Comparison of ENCODE assay signal across 13 cellular contexts in the genomic region with DNA sequence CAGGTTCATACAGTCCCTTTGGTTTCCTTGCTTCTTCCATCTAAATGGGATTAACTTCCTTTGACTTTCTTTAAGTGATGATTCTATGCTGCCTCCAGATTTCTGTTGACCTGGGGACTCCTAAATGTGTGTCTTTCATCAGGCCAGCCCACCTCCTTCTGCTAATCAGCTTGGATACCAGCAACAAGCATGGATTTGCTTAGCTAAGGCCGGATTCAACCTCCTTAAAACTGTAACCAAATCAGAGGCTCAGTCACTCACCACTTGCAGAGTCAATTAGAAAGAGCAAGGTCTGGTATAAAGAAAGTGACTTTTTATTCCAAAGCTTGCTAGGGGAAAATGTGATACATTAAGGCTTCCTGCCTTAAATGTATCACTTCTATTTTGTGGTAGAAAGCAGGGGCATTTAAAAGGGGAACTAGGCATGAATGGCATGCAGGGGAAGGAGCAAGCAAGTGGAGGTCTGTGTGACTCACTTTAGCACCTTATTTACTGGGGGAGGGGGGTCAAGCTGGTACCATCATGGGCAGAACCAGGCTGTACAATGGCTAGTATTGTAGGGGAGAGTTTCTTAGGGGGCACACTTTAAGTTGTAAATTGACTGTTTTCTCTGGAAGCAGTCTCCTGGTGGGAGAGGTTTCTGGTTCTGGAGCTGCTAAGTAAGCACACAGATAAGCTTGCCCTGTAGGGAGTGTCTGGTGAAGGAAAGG.
DNase-seq lines count a peak whose midpoint lies in the region; ATAC-seq and TF ChIP-seq lines count a peak whose summit lies in the region.
"Had no signal": no experiment of that assay in that cellular context is flagged by ENCODE, and none has a peak within 500 bp of the region (broad histone marks: within the 10 kb centered on the region; RNA-seq: fewer than 3 reads in every experiment).

No MANE protein-coding gene starts in this region.

- no peak overlapping the region for H3K4me2 ChIP-seq in mammary epithelial cell (ENCODE audit: insufficient read depth, low read depth, low read length)

- H3K4me3 ChIP-seq in NT2/D1 (ENCODE audit: insufficient read length, low read depth) (no peak overlapping the region), iPS DF 6.9 (ENCODE audit: low read length) (no peak overlapping the region), esophagus muscularis mucosa (no peak overlapping the region), mammary epithelial cell (replicated peaks in 1 of 3; ENCODE audit: insufficient read depth in 1 of 3, low read depth in 2 of 3, low read length in 3 of 3) (no peak overlapping the region)
- H3K4me3 ChIP-seq: SJCRH30 had no signal

- no peak for TF ChIP-seq POLR2A in esophagus muscularis mucosa (IDR thresholded peaks at IDR 0.05; ENCODE audit: low read depth)

- H3K79me2 ChIP-seq in mammary epithelial cell (ENCODE audit: insufficient read depth, low read length), result no peaks in the 10 kb centered on the region

- dilution Hi-C loops in mammary epithelial cell (cut with HindIII; ENCODE audit: low sequenced_read_pairs), result no loop called here

- no peak overlapping the region for H2AFZ ChIP-seq in mammary epithelial cell (ENCODE audit: low read depth, low read length)

- TF ChIP-seq CTCF in esophagus muscularis mucosa (IDR thresholded peaks at IDR 0.05) (no peak), mammary epithelial cell (conservative IDR thresholded peaks at IDR 0.05 in 1 of 2, IDR thresholded peaks at IDR 0.05 in 1 of 2; ENCODE audit: extremely low read depth in 1 of 2, insufficient read depth in 1 of 2, low read depth in 1 of 2, low read length in 2 of 2) (no peak)

- H3K27me3 ChIP-seq in NT2/D1 (ENCODE audit: insufficient read depth, insufficient read length) (no peaks in the 10 kb centered on the region), iPS DF 6.9 (ENCODE audit: control insufficient read depth, insufficient read depth, low read length) (no peaks in the 10 kb centered on the region), esophagus muscularis mucosa (no peaks in the 10 kb centered on the region), mammary epithelial cell (ENCODE audit: insufficient read depth, low read length) (no peaks in the 10 kb centered on the region)
- H3K27me3 ChIP-seq: SJCRH30 had no signal

- H3K27ac ChIP-seq in iPS DF 6.9 (ENCODE audit: low read length) (peak overlapping the region; percentile 26), esophagus muscularis mucosa (replicated peaks in 1 of 4) (no peak overlapping the region), mammary epithelial cell (ENCODE audit: insufficient read depth, low read depth, low read length) (no peak overlapping the region)
- H3K27ac ChIP-seq: SJCRH30 had no signal

- no peaks in the 10 kb centered on the region for H3K36me3 ChIP-seq in NT2/D1 (ENCODE audit: insufficient read depth, insufficient read length, low read length)
- no peaks in the 10 kb centered on the region for H3K36me3 ChIP-seq in iPS DF 6.9 (ENCODE audit: control insufficient read depth, insufficient read depth, low read length)
- H3K36me3 ChIP-seq in esophagus muscularis mucosa, result no peaks in the 10 kb centered on the region
- no peaks in the 10 kb centered on the region for H3K36me3 ChIP-seq in mammary epithelial cell (ENCODE audit: insufficient read depth, low read length)
- H3K36me3 ChIP-seq: SJCRH30 had no signal

- TF ChIP-seq EP300 in esophagus muscularis mucosa (IDR thresholded peaks at IDR 0.05), result no peak

- intact Hi-C loops in esophagus muscularis mucosa (cut with DNase I), result no loop called here
- intact Hi-C loops in mammary epithelial cell (cut with micrococcal nuclease), result no loop called here
- intact Hi-C loops in Right ventricle myocardium superior (cut with DNase I), result no loop called here

- BruUV-seq in mammary epithelial cell (replicated peaks; lab: Mats Ljungman, UMichigan), result no TSS peak

- WGBS in iPS DF 6.9 (ENCODE audit: insufficient coverage, insufficient read length), result no CpG with 5 or more reads among the region's 1 CpG
- WGBS in esophagus muscularis mucosa, result 81% methylated on average over 1 of the region's 1 CpG
- WGBS in mammary epithelial cell (ENCODE audit: low coverage, missing lambda C conversion rate), result 50% methylated on average over 1 of the region's 1 CpG

- H3K9me3 ChIP-seq in NT2/D1 (ENCODE audit: insufficient read depth, low read length) (no peaks in the 10 kb centered on the region), iPS DF 6.9 (ENCODE audit: control insufficient read depth, insufficient read depth, low read length) (no peaks in the 10 kb centered on the region), esophagus muscularis mucosa (no peaks in the 10 kb centered on the region), mammary epithelial cell (replicated peaks; ENCODE audit: insufficient read depth, low read length) (no peaks in the 10 kb centered on the region)
- H3K9me3 ChIP-seq: SJCRH30 had no signal

- no peak overlapping the region for H3K9ac ChIP-seq in NT2/D1 (ENCODE audit: insufficient read length, low read depth)
- H3K9ac ChIP-seq in mammary epithelial cell (ENCODE audit: insufficient read depth, low read length), result no peak overlapping the region

- no peaks in the 10 kb centered on the region for H3K4me1 ChIP-seq in NT2/D1 (ENCODE audit: insufficient read depth, insufficient read length)
- peaks cover 3% of the 10 kb centered on the region; the same call in 1 of the 2 replicates for H3K4me1 ChIP-seq in iPS DF 6.9 (ENCODE audit: control insufficient read depth, insufficient read depth, low read length)
- no peaks in the 10 kb centered on the region for H3K4me1 ChIP-seq in esophagus muscularis mucosa
- H3K4me1 ChIP-seq in mammary epithelial cell (ENCODE audit: insufficient read depth, low read length), result no peaks in the 10 kb centered on the region
- H3K4me1 ChIP-seq: SJCRH30 had no signal

- CTCF ChIA-PET in mammary epithelial cell (lab: Charles Lee; ENCODE audit: low non-redundant PET), result no interaction called here

- in situ Hi-C loops in mammary epithelial cell (cut with MboI; ENCODE audit: low sequenced_read_pairs in 2 of 2), result no loop called here

- peak; percentile 56 for ATAC-seq in HG02885 (IDR thresholded peaks at IDR 0.05; ENCODE audit: poor library complexity, unreplicated experiment)
- ATAC-seq in Right ventricle myocardium superior (ENCODE audit: poor library complexity), result no peak

- no peaks in the 10 kb centered on the region for H4K20me1 ChIP-seq in mammary epithelial cell (ENCODE audit: insufficient read depth, low read length)

- DNase-seq in CD1c-positive myeloid dendritic cell (ENCODE audit: extremely low spot score) (peak; percentile 12), NT2/D1 (ENCODE audit: low read depth, low spot score) (peak; percentile 44), iPS DF 6.9 (ENCODE audit: low read depth, low spot score) (peak; percentile 43), esophagus muscularis mucosa (ENCODE audit: extremely low spot score) (no peak), mammary epithelial cell (no peak), NCI-H1105 treated with DMSO at 0.1 percent for 48 hours (lab: John Stamatoyannopoulos, UW) (no peak), Right ventricle myocardium superior (no peak)
- DNase-seq: activated CD4-positive, alpha-beta T cell treated with anti-CD3 and anti-CD28 coated beads for 1 hour; GOT3; immature natural killer cell; NCI-H446; SJCRH30 had no signal

Comparison
In these comparisons a context has a peak if more than half of its experiments do, and no peak if none do; other contexts are left out.
1. DNase-seq: peak in CD1c-positive myeloid dendritic cell (single experiment), NT2/D1 (single experiment) and iPS DF 6.9 (single experiment); none in esophagus muscularis mucosa (single experiment), mammary epithelial cell (single experiment), NCI-H1105 treated with DMSO at 0.1 percent for 48 hours (single experiment) and Right ventricle myocardium superior (single experiment).